In genomic region chr13:101718496-101718895, GRCh38 we compare ENCODE assay signal across 25 cellular contexts.
"Had no signal": no experiment of that assay in that cellular context is flagged by ENCODE, and none has a peak within 500 bp of the region (broad histone marks: within the 10 kb centered on the region; RNA-seq: fewer than 3 reads in every experiment).

No MANE protein-coding gene starts in this region.

- H3K27me3 ChIP-seq: heart left ventricle, right atrium auricular region, right lobe of liver, transverse colon, upper lobe of left lung had no signal

- ATAC-seq: heart left ventricle; left colon; natural killer cell treated with Interleukin-12 subunit alpha and Interleukin-12 subunit beta and Interleukin-15 and Interleukin-18, amount 100 ng/mL, for 72 hours; right lobe of liver; stimulated activated memory B cell treated with anti-CD40 and anti-IgM and Interleukin-4, amounts not matched to agents 10 μg/mL and 1 μg/mL and 100 μg/mL, for 72 hours; stimulated activated naive CD8-positive, alpha-beta T cell treated with anti-CD3 and anti-CD28 coated beads, Interleukin-15, amount 100 ng/mL, for 72 hours had no signal

- H3K4me3 ChIP-seq: heart left ventricle, left ventricle myocardium inferior, lung, right atrium auricular region, right lobe of liver, smooth muscle cell, transverse colon, upper lobe of left lung had no signal

- H3K4me2 ChIP-seq: smooth muscle cell had no signal

- H3K9me3 ChIP-seq: heart left ventricle, left ventricle myocardium inferior, right atrium auricular region, right lobe of liver, transverse colon, upper lobe of left lung had no signal

- H3K27me3 Mint-ChIP-seq: stimulated activated memory B cell treated with anti-CD40 and anti-IgM and Interleukin-4, amounts not matched to agents 10 μg/mL and 1 μg/mL and 100 μg/mL, for 72 hours; stimulated activated naive CD8-positive, alpha-beta T cell treated with anti-CD3 and anti-CD28 coated beads, Interleukin-15, amount 100 ng/mL, for 72 hours had no signal

- H3K27ac Mint-ChIP-seq: immature natural killer cell; mesothelial cell of epicardium; naive B cell; natural killer cell treated with Interleukin-12 subunit alpha and Interleukin-12 subunit beta and Interleukin-15 and Interleukin-18, amount 100 ng/mL, for 72 hours; stimulated activated memory B cell treated with anti-CD40 and anti-IgM and Interleukin-4, amounts not matched to agents 10 μg/mL and 1 μg/mL and 100 μg/mL, for 72 hours; stimulated activated naive CD8-positive, alpha-beta T cell treated with anti-CD3 and anti-CD28 coated beads, Interleukin-15, amount 100 ng/mL, for 72 hours had no signal

- H3K27ac ChIP-seq: heart left ventricle, left ventricle myocardium inferior, parathyroid adenoma, right atrium auricular region, right lobe of liver, transverse colon, upper lobe of left lung had no signal

- H3K36me3 ChIP-seq: left ventricle myocardium inferior, right atrium auricular region, right lobe of liver, transverse colon, upper lobe of left lung had no signal

- H2AFZ ChIP-seq: parathyroid adenoma had no signal

- H3K36me3 Mint-ChIP-seq: immature natural killer cell; mesothelial cell of epicardium; naive B cell; natural killer cell treated with Interleukin-12 subunit alpha and Interleukin-12 subunit beta and Interleukin-15 and Interleukin-18, amount 100 ng/mL, for 72 hours; stimulated activated memory B cell treated with anti-CD40 and anti-IgM and Interleukin-4, amounts not matched to agents 10 μg/mL and 1 μg/mL and 100 μg/mL, for 72 hours had no signal

- H3K4me1 ChIP-seq: heart left ventricle, left ventricle myocardium inferior, parathyroid adenoma, right atrium auricular region, right lobe of liver, transverse colon, upper lobe of left lung had no signal

- H3K9me3 Mint-ChIP-seq: mesothelial cell of epicardium; stimulated activated memory B cell treated with anti-CD40 and anti-IgM and Interleukin-4, amounts not matched to agents 10 μg/mL and 1 μg/mL and 100 μg/mL, for 72 hours; stimulated activated naive CD8-positive, alpha-beta T cell treated with anti-CD3 and anti-CD28 coated beads, Interleukin-15, amount 100 ng/mL, for 72 hours had no signal

- H3K79me2 ChIP-seq: parathyroid adenoma had no signal

- DNase-seq: heart left ventricle; hypothalamus; immature natural killer cell; kidney; left colon; left ventricle myocardium inferior; mesendoderm; naive B cell; right lobe of liver; stimulated activated CD4-positive, alpha-beta T cell treated with anti-CD3 and anti-CD28 coated beads, Interleukin-1b, Interleukin-23, amount 100 ng/mL, for 48 hours; stimulated activated CD4-positive, alpha-beta T cell treated with anti-CD3 and anti-CD28 coated beads, Interleukin-2, amount 100 ng/mL, for 48 hours; stimulated activated CD4-positive, alpha-beta T cell treated with anti-CD3 and anti-CD28 coated beads, Interleukin-4, amount 100 ng/mL, for 4 hours; stimulated activated CD8-positive, alpha-beta memory T cell treated with anti-CD3 and anti-CD28 coated beads, Interleukin-4, amount 100 ng/mL, for 48 hours; stimulated activated naive CD4-positive, alpha-beta T cell treated with Interleukin-2 at 50 U/mL for 16 hours; stimulated activated naive CD8-positive, alpha-beta T cell treated with anti-CD3 and anti-CD28 coated beads, Interleukin-15, amount 100 ng/mL, for 72 hours; substantia nigra; transverse colon; upper lobe of left lung had no signal

- H3K4me3 Mint-ChIP-seq: immature natural killer cell; mesothelial cell of epicardium; naive B cell; natural killer cell treated with Interleukin-12 subunit alpha and Interleukin-12 subunit beta and Interleukin-15 and Interleukin-18, amount 100 ng/mL, for 72 hours; stimulated activated memory B cell treated with anti-CD40 and anti-IgM and Interleukin-4, amounts not matched to agents 10 μg/mL and 1 μg/mL and 100 μg/mL, for 72 hours; stimulated activated naive CD8-positive, alpha-beta T cell treated with anti-CD3 and anti-CD28 coated beads, Interleukin-15, amount 100 ng/mL, for 72 hours had no signal

- H3K4me1 Mint-ChIP-seq: immature natural killer cell; mesothelial cell of epicardium; naive B cell; stimulated activated memory B cell treated with anti-CD40 and anti-IgM and Interleukin-4, amounts not matched to agents 10 μg/mL and 1 μg/mL and 100 μg/mL, for 72 hours; stimulated activated naive CD8-positive, alpha-beta T cell treated with anti-CD3 and anti-CD28 coated beads, Interleukin-15, amount 100 ng/mL, for 72 hours had no signal
